Comparison of ENCODE assay signal across 12 cellular contexts in genomic region chr2:74917702-74918619, GRCh38. TPM values are rescaled to one million over a fixed set of nuclear protein-coding genes. Genes with fewer than 3 reads are reported as not detected.
DNase-seq lines count a peak whose midpoint lies in the region; ATAC-seq, FAIRE-seq and TF ChIP-seq lines count a peak whose summit lies in the region.
"Had no signal": no experiment of that assay in that cellular context is flagged by ENCODE, and none has a peak within 500 bp of the region (broad histone marks: within the 10 kb centered on the region; RNA-seq: fewer than 3 reads in every experiment).

No MANE protein-coding gene starts in this region.

- H3K27me3 ChIP-seq in HepG2 (ENCODE audit: control insufficient read depth in 1 of 2, insufficient read depth in 2 of 2, low read length in 2 of 2), result 0 out of 5 replicates have a peak, but pooled peaks cover 0 to 7% of the 10 kb centered on the region in 2 experiments
- H3K27me3 ChIP-seq in right lobe of liver, result no peaks in the 10 kb centered on the region
- H3K27me3 ChIP-seq in WERI-Rb-1 (ENCODE audit: insufficient read depth, low read depth, severe bottlenecking), result no peaks in the 10 kb centered on the region
- no peaks in the 10 kb centered on the region for H3K27me3 ChIP-seq in foreskin keratinocyte
- no peaks in the 10 kb centered on the region for H3K27me3 ChIP-seq in right atrium auricular region
- H3K27me3 ChIP-seq in ovary, result no peaks in the 10 kb centered on the region
- H3K27me3 ChIP-seq: uterus had no signal

- H4K20me1 ChIP-seq in HepG2 (ENCODE audit: insufficient read depth, low read length), result no peaks in the 10 kb centered on the region

- H3K9me3 ChIP-seq in HepG2 (ENCODE audit: low read length), result no peaks in the 10 kb centered on the region
- H3K9me3 ChIP-seq in right lobe of liver, result no peaks in the 10 kb centered on the region
- no peaks in the 10 kb centered on the region for H3K9me3 ChIP-seq in WERI-Rb-1 (ENCODE audit: severe bottlenecking)
- H3K9me3 ChIP-seq in right atrium auricular region, result no peaks in the 10 kb centered on the region
- no peaks in the 10 kb centered on the region for H3K9me3 ChIP-seq in ovary
- H3K9me3 ChIP-seq: uterus had no signal

- peak; percentile 91 for DNase-seq in HepG2 (ENCODE audit: low spot score)
- no peak for DNase-seq in right lobe of liver
- no peak for DNase-seq in WERI-Rb-1
- DNase-seq in foreskin keratinocyte, result peak; percentile 77 to 91
- DNase-seq in urothelium cell line (ENCODE audit: low spot score), result peak; percentile 27
- DNase-seq in right atrium auricular region (ENCODE audit: low spot score), result no peak
- no peak for DNase-seq in ovary
- DNase-seq: cerebellar nuclear complex, NCI-H446 treated with DMSO at 0.1 percent for 48 hours, uterus had no signal

- 59% methylated on average over 20 of the region's 20 CpGs for WGBS in HepG2 (ENCODE audit: low lambda C conversion rate)
- WGBS in right lobe of liver (ENCODE audit: insufficient coverage, low coverage, low lambda C conversion rate, missing lambda C conversion rate), result 63% methylated on average over 20 of the region's 20 CpGs
- WGBS in ovary, 3 donors, result 65 to 68% (median 66%) methylated on average over 20 of the region's 20 CpGs

- TSS peak; percentile 90 for BruUV-seq in HepG2 (replicated peaks; lab: Mats Ljungman, UMichigan)

- in situ Hi-C loops in HepG2 (cut with HindIII; ENCODE audit: extremely low pct_ligation_motif_present, low pct_unique_long_range_greater_than_20kb), result loop anchor here (10.0 kb wide), 1 partner anchor 327 kb away; no protein-coding TSS in a partner anchor

- no peaks in the 10 kb centered on the region; a peak in 1 of 5 replicates for H3K36me3 ChIP-seq in HepG2 (replicated peaks in 1 of 2; ENCODE audit: control insufficient read depth in 1 of 2, insufficient read depth in 2 of 2, low read length in 2 of 2)
- no peaks in the 10 kb centered on the region for H3K36me3 ChIP-seq in right lobe of liver
- H3K36me3 ChIP-seq in WERI-Rb-1, result no peaks in the 10 kb centered on the region
- no peaks in the 10 kb centered on the region for H3K36me3 ChIP-seq in right atrium auricular region
- no peaks in the 10 kb centered on the region for H3K36me3 ChIP-seq in ovary
- H3K36me3 ChIP-seq: uterus had no signal

- H3K79me2 ChIP-seq in HepG2 (ENCODE audit: insufficient read depth, low read length), result no peaks in the 10 kb centered on the region

- H2AFZ ChIP-seq in HepG2 (ENCODE audit: low read length), result no peak overlapping the region

- TF ChIP-seq CTCF in HepG2 (CRISPR knock-in tag; IDR thresholded peaks at IDR 0.05), result no peak
- TF ChIP-seq CTCF in right lobe of liver (IDR thresholded peaks at IDR 0.05), result no peak
- peak; percentile 50 for TF ChIP-seq CTCF in WERI-Rb-1 (IDR thresholded peaks at IDR 0.05; ENCODE audit: low read depth, low read length)
- no peak for TF ChIP-seq CTCF in foreskin keratinocyte (conservative IDR thresholded peaks at IDR 0.05)
- no peak for TF ChIP-seq CTCF in right atrium auricular region (IDR thresholded peaks at IDR 0.05)
- no peak for TF ChIP-seq CTCF in ovary (IDR thresholded peaks at IDR 0.05)

- peak; percentile 66 for FAIRE-seq in HepG2 (lab: Jason Lieb, UNC)
- FAIRE-seq in urothelium cell line (lab: Jason Lieb, UNC), result no peak
- FAIRE-seq: GM12891 had no signal

- H3K4me1 ChIP-seq in HepG2 (ENCODE audit: insufficient read depth, low read length) (peaks cover 65% of the 10 kb centered on the region), right lobe of liver (no peaks in the 10 kb centered on the region), foreskin keratinocyte (no peaks in the 10 kb centered on the region), right atrium auricular region (peaks cover 0 to 8% of the 10 kb centered on the region in 2 donors), ovary (ENCODE audit: insufficient read depth) (no peaks in the 10 kb centered on the region)
- H3K4me1 ChIP-seq: uterus had no signal

- H3K4me3 ChIP-seq in HepG2 (replicated peaks in 1 of 3; ENCODE audit: insufficient read depth in 1 of 3, low read depth in 2 of 3, low read length in 3 of 3) (peak overlapping the region in 2 of 3 experiments; percentile 30 to 46; a peak in 4 of 6 replicates), right lobe of liver (no peak overlapping the region), WERI-Rb-1 (ENCODE audit: low read depth, low read length) (no peak overlapping the region), right atrium auricular region (no peak overlapping the region), ovary (no peak overlapping the region)
- H3K4me3 ChIP-seq: uterus had no signal

- CTCF ChIA-PET in HepG2 (lab: Yijun Ruan, JAX; ENCODE audit: low intra/inter-chr PET ratio, low total read pairs), result no interaction called here

- ATAC-seq in HepG2 (peak; percentile 69), right lobe of liver (no peak), foreskin keratinocyte (peak; percentile 76), HG03439 (IDR thresholded peaks at IDR 0.05; ENCODE audit: unreplicated experiment) (no peak)

- intact Hi-C loops in HepG2 (cut with micrococcal nuclease; ENCODE audit: unreplicated experiment), result loop anchor here (2.0 to 5.0 kb wide), 3 partner anchors 39 to 484 kb away; partner anchors contain the start of gene POLE4
- intact Hi-C loops in right lobe of liver (cut with DNase I), result no loop called here
- intact Hi-C loops in ovary (cut with DNase I), result no loop called here

- H3K27ac ChIP-seq in HepG2 (ENCODE audit: extremely low read length, insufficient read depth, low read length), result peak overlapping the region; percentile 19
- no peak overlapping the region for H3K27ac ChIP-seq in right lobe of liver
- no peak overlapping the region for H3K27ac ChIP-seq in WERI-Rb-1
- no peak overlapping the region for H3K27ac ChIP-seq in foreskin keratinocyte
- H3K27ac ChIP-seq in right atrium auricular region, result no peak overlapping the region
- H3K27ac ChIP-seq in ovary, result no peak overlapping the region
- H3K27ac ChIP-seq: uterus had no signal

- TF ChIP-seq RAD21 in HepG2 (CRISPR knock-in tag; IDR thresholded peaks at IDR 0.05), result no peak

- H3K9ac ChIP-seq in HepG2 (ENCODE audit: insufficient read depth, low read depth, low read length), result no peak overlapping the region

- no peak for TF ChIP-seq POLR2A in HepG2 (IDR thresholded peaks at IDR 0.05; ENCODE audit: insufficient read depth in 1 of 2, low read depth in 2 of 2, low read length in 2 of 2)
- TF ChIP-seq POLR2A in right lobe of liver (IDR thresholded peaks at IDR 0.05), result no peak
- TF ChIP-seq POLR2A in ovary (IDR thresholded peaks at IDR 0.05), result no peak

- TF ChIP-seq EP300 in HepG2 (IDR thresholded peaks at IDR 0.05; ENCODE audit: low read depth in 2 of 2, low read length in 2 of 2) (peak; percentile 48 to 77; a peak in 2 of 4 replicates), HepG2 (CRISPR knock-in tag; IDR thresholded peaks at IDR 0.05; ENCODE audit: borderline replicate concordance) (peak; percentile 74), ovary (IDR thresholded peaks at IDR 0.05) (no peak)

- peak overlapping the region; percentile 65 for H3K4me2 ChIP-seq in HepG2 (ENCODE audit: low read depth, low read length)

- POLR2A ChIA-PET in HepG2 (lab: Yijun Ruan, JAX), result no interaction called here

TF ChIP-seq in HepG2, 621 proteins besides CTCF, POLR2A, EP300 and RAD21 (continues in another document):
- TF ChIP-seq RARA (CRISPR knock-in tag; IDR thresholded peaks at IDR 0.05) (peak; percentile 82), ARNT2 (CRISPR knock-in tag; IDR thresholded peaks at IDR 0.05; ENCODE audit: low read depth) (peak; percentile 25; the same call in 1 of the 2 replicates), THRA (CRISPR knock-in tag; IDR thresholded peaks at IDR 0.05; ENCODE audit: borderline replicate concordance) (peak; percentile 43; the same call in 1 of the 2 replicates), ERF (CRISPR knock-in tag; IDR thresholded peaks at IDR 0.05) (peak; percentile 92), ZC3H13 (CRISPR knock-in tag; IDR thresholded peaks at IDR 0.05) (peak; percentile 73; the same call in 1 of the 2 replicates)

RNA-seq across cellular contexts. Expression of gene POLE4, which starts 40.5 kb away (rescaled TPM):
- total RNA-seq in HepG2 (2016; rRNA removed; fragmentation: Illumina TruSeq; extraction: Trizol) (106 and 143 TPM in 2 replicates), right lobe of liver (10 to 100 TPM in 5 of 6 experiments, 1 to 10 TPM in 1; 9.8 to 31.4 (median 25.7) TPM), foreskin keratinocyte (72.2 and 76.2 TPM in 2 replicates), right atrium auricular region (10 to 100 TPM; 15.1 to 19.8 TPM), ovary (10 to 100 TPM; 30.3 to 77.1 (median 47.1) TPM)
- 94.0 and 107 TPM in 2 replicates for total RNA-seq in HepG2 (2016; cell fraction: cytosol; rRNA removed; fragmentation: Illumina TruSeq; extraction: Trizol; ENCODE audit: low read depth)
- total RNA-seq in HepG2 (2016; cell fraction: insoluble cytoplasmic fraction; rRNA removed; fragmentation: Illumina TruSeq; extraction: Trizol), result 104 and 137 TPM in 2 replicates
- 150 and 161 TPM in 2 replicates for total RNA-seq in HepG2 (2016; cell fraction: membrane; rRNA removed; fragmentation: Illumina TruSeq; extraction: Trizol)
- total RNA-seq in HepG2 (2016; cell fraction: nucleus; rRNA removed; fragmentation: Illumina TruSeq; extraction: Trizol), result 60.9 and 61.8 TPM in 2 replicates
- polyA plus RNA-seq in HepG2 (2011; rRNA removed) (88.0 and 116 TPM in 2 replicates), foreskin keratinocyte (140 and 141 TPM in 2 replicates), ovary (10 to 100 TPM; 47.5 to 68.5 TPM)
- polyA plus RNA-seq in HepG2 (2011; cell fraction: cytosol; rRNA removed), result 52.2 and 52.3 TPM in 2 replicates
- 21.1 and 23.6 TPM in 2 replicates for polyA plus RNA-seq in HepG2 (2011; cell fraction: nucleus; rRNA removed)
- polyA plus RNA-seq in HepG2 (2012), result 93.6 and 130 TPM in 2 replicates
- 173 and 208 TPM in 2 replicates for polyA plus RNA-seq in HepG2 (2016; cell fraction: cytosol; fragmentation: Illumina TruSeq; extraction: Trizol; ENCODE audit: low read depth)
- polyA plus RNA-seq in HepG2 (2016; cell fraction: insoluble cytoplasmic fraction; fragmentation: Illumina TruSeq; extraction: Trizol; ENCODE audit: low read depth), result 189 and 200 TPM in 2 replicates
- 177 and 214 TPM in 2 replicates for polyA plus RNA-seq in HepG2 (2016; cell fraction: membrane; fragmentation: Illumina TruSeq; extraction: Trizol; ENCODE audit: low read depth)
- polyA plus RNA-seq in HepG2 (2016; cell fraction: nucleus; fragmentation: Illumina TruSeq; extraction: Trizol; ENCODE audit: insufficient read depth, low read depth), result 95.8 and 99.1 TPM in 2 replicates
- 15.2 and 28.4 TPM in 2 replicates for polyA minus RNA-seq in HepG2 (2011; rRNA and poly(A)+ RNA removed; ENCODE audit: low replicate concordance)
- 20.3 and 21.8 TPM in 2 replicates for polyA minus RNA-seq in HepG2 (2011; cell fraction: cytosol; rRNA and poly(A)+ RNA removed)
- polyA minus RNA-seq in HepG2 (2011; cell fraction: nucleus; rRNA and poly(A)+ RNA removed), result 56.9 and 77.9 TPM in 2 replicates

Comparison
In these comparisons a context has a peak if more than half of its experiments do, and no peak if none do; other contexts are left out.
1. ATAC-seq: peak in HepG2 (single experiment) and foreskin keratinocyte (single experiment); none in right lobe of liver (0 of 4) and HG03439 (single experiment).
2. DNase-seq: peak in HepG2 (single experiment), foreskin keratinocyte (2 of 2) and urothelium cell line (single experiment); none in right lobe of liver (0 of 3), WERI-Rb-1 (single experiment), right atrium auricular region (single experiment) and ovary (0 of 5).
3. H3K4me3 ChIP-seq: peak in HepG2 (2 of 3); none in right lobe of liver (0 of 3), WERI-Rb-1 (single experiment), right atrium auricular region (0 of 2) and ovary (single experiment).